27 cellular contexts compared by ENCODE assay signal in genomic region chr5:42924226-42924625, GRCh38.
"Had no signal": no experiment of that assay in that cellular context is flagged by ENCODE, and none has a peak within 500 bp of the region (broad histone marks: within the 10 kb centered on the region; RNA-seq: fewer than 3 reads in every experiment).

No MANE protein-coding gene starts in this region.

- H3K4me2 ChIP-seq: smooth muscle cell had no signal

- H3K4me1 ChIP-seq: heart right ventricle, left lung, right atrium auricular region, right lobe of liver, tibial nerve had no signal

- H3K27me3 Mint-ChIP-seq: natural killer cell treated with Interleukin-12 subunit alpha and Interleukin-12 subunit beta and Interleukin-15 and Interleukin-18, amount 100 ng/mL, for 72 hours; progenitor cell of endocrine pancreas; stimulated activated memory B cell treated with anti-CD40 and anti-IgM and Interleukin-4, amounts not matched to agents 10 μg/mL and 1 μg/mL and 100 μg/mL, for 72 hours; stimulated activated naive CD8-positive, alpha-beta T cell treated with anti-CD3 and anti-CD28 coated beads, Interleukin-15, amount 100 ng/mL, for 72 hours; type B pancreatic cell had no signal

- H3K9me3 ChIP-seq: heart right ventricle, left lung, mucosa of descending colon, right atrium auricular region, right lobe of liver had no signal

- H3K27me3 ChIP-seq: right atrium auricular region, right lobe of liver, tibial nerve had no signal

- H3K4me3 ChIP-seq: heart right ventricle, left lung, lung, mucosa of descending colon, right atrium auricular region, right lobe of liver, smooth muscle cell, tibial nerve had no signal

- H3K9me3 Mint-ChIP-seq: natural killer cell treated with Interleukin-12 subunit alpha and Interleukin-12 subunit beta and Interleukin-15 and Interleukin-18, amount 100 ng/mL, for 72 hours; stimulated activated memory B cell treated with anti-CD40 and anti-IgM and Interleukin-4, amounts not matched to agents 10 μg/mL and 1 μg/mL and 100 μg/mL, for 72 hours; stimulated activated naive CD8-positive, alpha-beta T cell treated with anti-CD3 and anti-CD28 coated beads, Interleukin-15, amount 100 ng/mL, for 72 hours; type B pancreatic cell had no signal

- H3K36me3 ChIP-seq: heart right ventricle, left lung, right atrium auricular region, right lobe of liver had no signal

- ATAC-seq: heart right ventricle; left colon; left lung; mucosa of descending colon; naive thymus-derived CD4-positive, alpha-beta T cell; natural killer cell treated with Interleukin-12 subunit alpha and Interleukin-12 subunit beta and Interleukin-15 and Interleukin-18, amount 100 ng/mL, for 72 hours; stimulated activated memory B cell treated with anti-CD40 and anti-IgM and Interleukin-4, amounts not matched to agents 10 μg/mL and 1 μg/mL and 100 μg/mL, for 72 hours; stimulated activated naive CD8-positive, alpha-beta T cell treated with anti-CD3 and anti-CD28 coated beads, Interleukin-15, amount 100 ng/mL, for 72 hours had no signal

- H3K27ac Mint-ChIP-seq: natural killer cell treated with Interleukin-12 subunit alpha and Interleukin-12 subunit beta and Interleukin-15 and Interleukin-18, amount 100 ng/mL, for 72 hours; progenitor cell of endocrine pancreas; stimulated activated memory B cell treated with anti-CD40 and anti-IgM and Interleukin-4, amounts not matched to agents 10 μg/mL and 1 μg/mL and 100 μg/mL, for 72 hours; type B pancreatic cell had no signal

- H3K27ac ChIP-seq: heart right ventricle, left lung, right atrium auricular region, right lobe of liver, tibial nerve had no signal

- DNase-seq: heart right ventricle; hippocampal formation; kidney glomerular epithelial cell; left colon; left lung; midbrain; mucosa of descending colon; naive thymus-derived CD4-positive, alpha-beta T cell; nucleus accumbens; right lobe of liver; stimulated activated CD4-positive, alpha-beta T cell treated with anti-CD3 and anti-CD28 coated beads, Interleukin-1b, Interleukin-23, amount 100 ng/mL, for 48 hours; stimulated activated CD4-positive, alpha-beta T cell treated with anti-CD3 and anti-CD28 coated beads, Interleukin-2, amount 100 ng/mL, for 48 hours; stimulated activated CD4-positive, alpha-beta T cell treated with anti-CD3 and anti-CD28 coated beads, Interleukin-4, amount 100 ng/mL, for 4 hours; stimulated activated CD8-positive, alpha-beta memory T cell treated with anti-CD3 and anti-CD28 coated beads, Interleukin-4, amount 100 ng/mL, for 48 hours; stimulated activated naive CD4-positive, alpha-beta T cell treated with Interleukin-2 at 50 U/mL for 16 hours; stimulated activated naive CD8-positive, alpha-beta T cell treated with anti-CD3 and anti-CD28 coated beads, Interleukin-15, amount 100 ng/mL, for 72 hours; substantia nigra had no signal

- H3K4me1 Mint-ChIP-seq: naive thymus-derived CD4-positive, alpha-beta T cell; stimulated activated memory B cell treated with anti-CD40 and anti-IgM and Interleukin-4, amounts not matched to agents 10 μg/mL and 1 μg/mL and 100 μg/mL, for 72 hours; stimulated activated naive CD8-positive, alpha-beta T cell treated with anti-CD3 and anti-CD28 coated beads, Interleukin-15, amount 100 ng/mL, for 72 hours had no signal

- FAIRE-seq: keratinocyte, urothelium cell line had no signal

- H3K4me3 Mint-ChIP-seq: naive thymus-derived CD4-positive, alpha-beta T cell; natural killer cell treated with Interleukin-12 subunit alpha and Interleukin-12 subunit beta and Interleukin-15 and Interleukin-18, amount 100 ng/mL, for 72 hours; stimulated activated memory B cell treated with anti-CD40 and anti-IgM and Interleukin-4, amounts not matched to agents 10 μg/mL and 1 μg/mL and 100 μg/mL, for 72 hours; stimulated activated naive CD8-positive, alpha-beta T cell treated with anti-CD3 and anti-CD28 coated beads, Interleukin-15, amount 100 ng/mL, for 72 hours; type B pancreatic cell had no signal

- H3K36me3 Mint-ChIP-seq: natural killer cell treated with Interleukin-12 subunit alpha and Interleukin-12 subunit beta and Interleukin-15 and Interleukin-18, amount 100 ng/mL, for 72 hours; stimulated activated memory B cell treated with anti-CD40 and anti-IgM and Interleukin-4, amounts not matched to agents 10 μg/mL and 1 μg/mL and 100 μg/mL, for 72 hours; type B pancreatic cell had no signal
